In genomic region chr6:138441965-138442364, GRCh38 we compare ENCODE assay signal across 20 cellular contexts. TPM values are rescaled to one million over a fixed set of nuclear protein-coding genes. Genes with fewer than 3 reads are reported as not detected.
A peak's percentile ranks its signal among the peaks of the same experiment; 100 is the strongest.
DNase-seq lines count a peak whose midpoint lies in the region; ATAC-seq, FAIRE-seq and TF ChIP-seq lines count a peak whose summit lies in the region.
"Had no signal": no experiment of that assay in that cellular context is flagged by ENCODE, and none has a peak within 500 bp of the region (broad histone marks: within the 10 kb centered on the region; RNA-seq: fewer than 3 reads in every experiment).

No MANE protein-coding gene starts in this region.

- TF ChIP-seq POLR2A in esophagus muscularis mucosa (IDR thresholded peaks at IDR 0.05; ENCODE audit: low read depth) = no peak

- no peak for TF ChIP-seq EP300 in esophagus muscularis mucosa (IDR thresholded peaks at IDR 0.05)

- H3K4me3 ChIP-seq in esophagus muscularis mucosa (no peak overlapping the region), osteoblast (ENCODE audit: insufficient read depth, low read length) (no peak overlapping the region)
- H3K4me3 ChIP-seq: BLaER1, GM12878, GM23338 had no signal

- H2AFZ ChIP-seq in osteoblast (ENCODE audit: low read length) = no peak overlapping the region
- H2AFZ ChIP-seq: GM23338 had no signal

- DNase-seq in Right ventricle myocardium superior = no peak
- DNase-seq in Right ventricle myocardium inferior (ENCODE audit: missing footprints) = no peak
- no peak for DNase-seq in GM19239 (ENCODE audit: insufficient read length, low spot score)
- peak; percentile 42 for DNase-seq in esophagus muscularis mucosa (ENCODE audit: extremely low spot score)
- DNase-seq in osteoblast (ENCODE audit: insufficient read length, low spot score, missing footprints) = no peak
- no peak for DNase-seq in HuH-7 (ENCODE audit: low spot score)
- DNase-seq: 8988T; Calu3; CD8-positive, alpha-beta T cell; DMS 273 treated with DMSO at 0.1 percent for 48 hours; DMS53; DND-41; EL; HCEC 1CT; IMR-90 had no signal

- peak; percentile 35 for ATAC-seq in Right ventricle myocardium superior (ENCODE audit: poor library complexity)
- ATAC-seq in Right ventricle myocardium inferior = no peak
- ATAC-seq in HG02840 (IDR thresholded peaks at IDR 0.05; ENCODE audit: low FRiP score, unreplicated experiment) = no peak
- ATAC-seq: CD8-positive, alpha-beta T cell; GM12878; GM23338 had no signal

- H3K4me2 ChIP-seq in osteoblast (ENCODE audit: insufficient read depth, low read length) = peak overlapping the region; percentile 19
- H3K4me2 ChIP-seq: BLaER1, GM23338 had no signal

- H3K79me2 ChIP-seq in osteoblast (ENCODE audit: insufficient read depth, low read length) = no peaks in the 10 kb centered on the region

- H3K4me1 ChIP-seq in esophagus muscularis mucosa (peaks cover 0 to 3% (median 0%) of the 10 kb centered on the region in 4 donors), osteoblast (ENCODE audit: insufficient read depth, low read length) (peaks cover 4% of the 10 kb centered on the region)

- FAIRE-seq in GM19239 (lab: Jason Lieb, UNC) = peak; percentile 47
- FAIRE-seq: H54 had no signal

- no peaks in the 10 kb centered on the region for H3K27me3 ChIP-seq in esophagus muscularis mucosa
- H3K27me3 ChIP-seq in osteoblast (ENCODE audit: insufficient read depth, low read length) = no peaks in the 10 kb centered on the region
- H3K27me3 ChIP-seq: BLaER1 had no signal

- intact Hi-C loops in Right ventricle myocardium superior (cut with DNase I) (no loop called here), Right ventricle myocardium inferior (cut with DNase I) (no loop called here), esophagus muscularis mucosa (cut with DNase I) (no loop called here)

- no peak for TF ChIP-seq CTCF in esophagus muscularis mucosa (IDR thresholded peaks at IDR 0.05)
- no peak for TF ChIP-seq CTCF in osteoblast (IDR thresholded peaks at IDR 0.05; ENCODE audit: extremely low read depth, low read depth, low read length)

- H4K20me1 ChIP-seq in osteoblast (ENCODE audit: insufficient read depth, low read length) = no peaks in the 10 kb centered on the region
- H4K20me1 ChIP-seq: BLaER1 had no signal

- WGBS in esophagus muscularis mucosa = 97% methylated on average over 6 of the region's 6 CpGs

- H3K36me3 ChIP-seq in esophagus muscularis mucosa (peaks cover 0 to 5% (median 2%) of the 10 kb centered on the region in 4 donors), osteoblast (ENCODE audit: insufficient read depth, low read length) (no peaks in the 10 kb centered on the region)

- H3K27ac ChIP-seq in esophagus muscularis mucosa (replicated peaks in 1 of 4) (no peak overlapping the region), osteoblast (ENCODE audit: low read depth, low read length) (no peak overlapping the region)
- H3K27ac ChIP-seq: BLaER1 had no signal

- H3K9me3 ChIP-seq in esophagus muscularis mucosa (no peaks in the 10 kb centered on the region), osteoblast (ENCODE audit: low read depth, low read length) (no peaks in the 10 kb centered on the region)
- H3K9me3 ChIP-seq: BLaER1 had no signal

RNA-seq across cellular contexts. Expression of gene HEBP2, which starts 37.9 kb away (rescaled TPM):
- total RNA-seq in Right ventricle myocardium superior = 87.4 TPM
- 103 TPM for total RNA-seq in Right ventricle myocardium inferior
- total RNA-seq in esophagus muscularis mucosa = 100 to 1,000 TPM in 2 of 4 donors, 10 to 100 TPM in 2; 90.1 to 135 (median 104) TPM
- total RNA-seq in osteoblast = 35.1 and 35.8 TPM in 2 replicates

RNA-seq across cellular contexts. Expression of gene NHSL1, which starts 57.3 kb away (rescaled TPM):
- total RNA-seq in Right ventricle myocardium superior (44.2 TPM), Right ventricle myocardium inferior (56.6 TPM), esophagus muscularis mucosa (10 to 100 TPM in 3 of 4 donors, 1 to 10 TPM in 1; 8.6 to 15.6 (median 11.7) TPM), osteoblast (6.2 and 6.9 TPM in 2 replicates)
- total RNA-seq: CD8-positive, alpha-beta T cell had no signal
